ENCODE assay signal across 28 cellular contexts in the genomic region with DNA sequence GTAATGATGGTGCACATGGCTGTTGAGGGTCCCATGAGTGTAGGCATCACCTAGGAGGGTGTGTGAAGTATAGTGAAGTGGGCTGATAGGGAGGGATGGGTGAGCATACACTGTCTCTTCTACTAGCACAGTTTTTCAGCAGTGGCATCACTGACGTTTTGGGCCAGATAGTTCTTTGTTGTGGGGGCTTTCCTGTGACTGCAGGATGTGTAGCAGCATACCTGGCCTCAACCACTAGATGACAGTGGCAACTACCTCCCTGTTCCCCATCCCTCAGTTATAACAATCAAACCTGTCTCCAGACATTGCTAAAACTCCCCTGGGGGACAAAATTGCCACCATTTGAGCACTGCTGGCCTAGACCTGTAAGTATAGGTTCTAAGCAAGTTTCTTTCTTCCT.
"Had no signal": no experiment of that assay in that cellular context is flagged by ENCODE, and none has a peak within 500 bp of the region (broad histone marks: within the 10 kb centered on the region; RNA-seq: fewer than 3 reads in every experiment).

No MANE protein-coding gene starts in this region.

- H3K4me1 Mint-ChIP-seq: natural killer cell had no signal

- ATAC-seq: left colon; left lung; lower lobe of right lung; natural killer cell; right lobe of liver; stimulated activated memory B cell treated with anti-CD40 and anti-IgM and Interleukin-4, amounts not matched to agents 10 μg/mL and 1 μg/mL and 100 μg/mL, for 72 hours had no signal

- H3K27me3 Mint-ChIP-seq: naive B cell; progenitor cell of endocrine pancreas; stimulated activated memory B cell treated with anti-CD40 and anti-IgM and Interleukin-4, amounts not matched to agents 10 μg/mL and 1 μg/mL and 100 μg/mL, for 72 hours; stimulated activated naive CD8-positive, alpha-beta T cell treated with anti-CD3 and anti-CD28 coated beads, Interleukin-15, Interleukin-2, amounts not matched to agents 100 ng/mL and 50 ng/mL, for 24 hours had no signal

- H3K4me2 ChIP-seq: neural progenitor cell, smooth muscle cell had no signal

- H3K36me3 ChIP-seq: left lung, lower lobe of right lung, neural progenitor cell, neutrophil, ovary, right atrium auricular region, right lobe of liver, tibial nerve, upper lobe of left lung, vagina had no signal

- H3K27me3 ChIP-seq: left lung, neural progenitor cell, neutrophil, ovary, right atrium auricular region, right lobe of liver, tibial nerve, upper lobe of left lung, vagina had no signal

- H3K4me3 ChIP-seq: left lung, lower lobe of right lung, neural progenitor cell, ovary, right atrium auricular region, right lobe of liver, smooth muscle cell, tibial nerve, upper lobe of left lung, vagina had no signal

- H3K9ac ChIP-seq: neural progenitor cell had no signal

- H3K27ac Mint-ChIP-seq: mesothelial cell of epicardium; natural killer cell; nephron progenitor cell; neural progenitor cell; progenitor cell of endocrine pancreas; stimulated activated memory B cell treated with anti-CD40 and anti-IgM and Interleukin-4, amounts not matched to agents 10 μg/mL and 1 μg/mL and 100 μg/mL, for 72 hours; stimulated activated naive CD8-positive, alpha-beta T cell treated with anti-CD3 and anti-CD28 coated beads, Interleukin-15, Interleukin-2, amounts not matched to agents 100 ng/mL and 50 ng/mL, for 24 hours had no signal

- H3K4me3 Mint-ChIP-seq: mesothelial cell of epicardium; naive B cell; natural killer cell; nephron progenitor cell; neural progenitor cell; stimulated activated memory B cell treated with anti-CD40 and anti-IgM and Interleukin-4, amounts not matched to agents 10 μg/mL and 1 μg/mL and 100 μg/mL, for 72 hours; stimulated activated naive CD8-positive, alpha-beta T cell treated with anti-CD3 and anti-CD28 coated beads, Interleukin-15, Interleukin-2, amounts not matched to agents 100 ng/mL and 50 ng/mL, for 24 hours had no signal

- DNase-seq: hippocampal formation; kidney; left colon; left lung; lower lobe of right lung; mammary epithelial cell; mesenchymal stem cell; naive B cell; natural killer cell; nephron progenitor cell; ovary; right lobe of liver; stimulated activated CD4-positive, alpha-beta T cell treated with anti-CD3 and anti-CD28 coated beads, Interleukin-1b, Interleukin-23, amount 100 ng/mL, for 48 hours; stimulated activated CD4-positive, alpha-beta T cell treated with anti-CD3 and anti-CD28 coated beads, Interleukin-2, amount 100 ng/mL, for 48 hours; stimulated activated CD4-positive, alpha-beta T cell treated with anti-CD3 and anti-CD28 coated beads, Interleukin-4, amount 100 ng/mL, for 4 hours; stimulated activated CD8-positive, alpha-beta memory T cell treated with anti-CD3 and anti-CD28 coated beads, Interleukin-4, amount 100 ng/mL, for 48 hours; substantia nigra; upper lobe of left lung had no signal

- H2AFZ ChIP-seq: neural progenitor cell had no signal

- H3K9me3 Mint-ChIP-seq: natural killer cell; stimulated activated memory B cell treated with anti-CD40 and anti-IgM and Interleukin-4, amounts not matched to agents 10 μg/mL and 1 μg/mL and 100 μg/mL, for 72 hours; stimulated activated naive CD8-positive, alpha-beta T cell treated with anti-CD3 and anti-CD28 coated beads, Interleukin-15, Interleukin-2, amounts not matched to agents 100 ng/mL and 50 ng/mL, for 24 hours had no signal

- H3K36me3 Mint-ChIP-seq: natural killer cell had no signal

- H3K4me1 ChIP-seq: left lung, lower lobe of right lung, right atrium auricular region, right lobe of liver, vagina had no signal

- H3K27ac ChIP-seq: left lung, lower lobe of right lung, neural progenitor cell, neutrophil, ovary, right atrium auricular region, right lobe of liver, tibial nerve, upper lobe of left lung, vagina had no signal

- H3K9me3 ChIP-seq: lower lobe of right lung, neutrophil, ovary, right atrium auricular region, right lobe of liver had no signal
